9 cellular contexts compared by ENCODE assay signal in genomic region chr6:125063307-125063706, GRCh38.
"Had no signal": no experiment of that assay in that cellular context is flagged by ENCODE, and none has a peak within 500 bp of the region (broad histone marks: within the 10 kb centered on the region; RNA-seq: fewer than 3 reads in every experiment).

No MANE protein-coding gene starts in this region.

- ATAC-seq: GM23338, K562 had no signal

- DNase-seq: H9, HCEC 1CT, IMR-90, KG1 had no signal

- FAIRE-seq: H1, H54, HTR-8/SVneo, K562 had no signal

- H3K4me3 ChIP-seq: GM23338, K562 had no signal
